In genomic region chr22:41873391-41873790, GRCh38 we compare ENCODE assay signal across 13 cellular contexts. TPM values are rescaled to one million over a fixed set of nuclear protein-coding genes. Genes with fewer than 3 reads are reported as not detected.
DNase-seq lines count a peak whose midpoint lies in the region; ATAC-seq and TF ChIP-seq lines count a peak whose summit lies in the region.
"Had no signal": no experiment of that assay in that cellular context is flagged by ENCODE, and none has a peak within 500 bp of the region (broad histone marks: within the 10 kb centered on the region; RNA-seq: fewer than 3 reads in every experiment).

No MANE protein-coding gene starts in this region.

- intact Hi-C loops in posterior cingulate gyrus (cut with DNase I), result no loop called here

- peak overlapping the region; percentile 91 for H3K27ac ChIP-seq in thymus (ENCODE audit: low read depth)
- H3K27ac ChIP-seq: vagina had no signal

- no peaks in the 10 kb centered on the region for H3K27me3 Mint-ChIP-seq in activated T-helper 17 cell treated with anti-CD3 and anti-CD28 coated beads, Interleukin-2, amount 50 U/mL, for 72 hours

- H3K4me3 Mint-ChIP-seq in activated T-helper 17 cell treated with anti-CD3 and anti-CD28 coated beads, Interleukin-2, amount 50 U/mL, for 72 hours, result peak overlapping the region; percentile 80

- 35% methylated on average over 5 of the region's 5 CpGs for WGBS in thymus

- H3K4me3 ChIP-seq in thymus (ENCODE audit: low read length), result no peak overlapping the region
- H3K4me3 ChIP-seq: vagina had no signal

- H3K36me3 ChIP-seq in thymus (ENCODE audit: control insufficient read depth, insufficient read depth), result peaks cover 59% of the 10 kb centered on the region

- H3K4me1 ChIP-seq in thymus (ENCODE audit: control insufficient read depth, insufficient read depth, low read length), result peaks cover 2% of the 10 kb centered on the region
- H3K4me1 ChIP-seq: vagina had no signal

- H3K9me3 ChIP-seq in thymus (ENCODE audit: control insufficient read depth), result no peaks in the 10 kb centered on the region
- H3K9me3 ChIP-seq: vagina had no signal

- peak; percentile 53 for DNase-seq in stimulated activated CD4-positive, alpha-beta T cell treated with anti-CD3 and anti-CD28 coated beads, Interleukin-15, amount 100 ng/mL, for 24 hours
- DNase-seq in stimulated activated CD4-positive, alpha-beta T cell treated with anti-CD3 and anti-CD28 coated beads, Interleukin-4, amount 100 ng/mL, for 1 hour, result no peak
- DNase-seq in iris pigment epithelial cell (ENCODE audit: low read depth), result peak; percentile 5
- DNase-seq in hippocampal formation (lab: John Stamatoyannopoulos, UW), result no peak
- DNase-seq in posterior cingulate gyrus, result no peak
- DNase-seq: cerebellar nuclear complex, EL, SW 1271 had no signal

- H3K9me3 Mint-ChIP-seq in activated T-helper 17 cell treated with anti-CD3 and anti-CD28 coated beads, Interleukin-2, amount 50 U/mL, for 72 hours, result no peaks in the 10 kb centered on the region

- no peaks in the 10 kb centered on the region for H3K27me3 ChIP-seq in thymus (ENCODE audit: control insufficient read depth, insufficient read depth)
- H3K27me3 ChIP-seq: vagina had no signal

- peaks cover 16% of the 10 kb centered on the region for H3K4me1 Mint-ChIP-seq in activated T-helper 17 cell treated with anti-CD3 and anti-CD28 coated beads, Interleukin-2, amount 50 U/mL, for 72 hours

- H3K36me3 Mint-ChIP-seq in activated T-helper 17 cell treated with anti-CD3 and anti-CD28 coated beads, Interleukin-2, amount 50 U/mL, for 72 hours (ENCODE audit: low read depth), result peaks cover 100% of the 10 kb centered on the region

- ATAC-seq in activated T-helper 17 cell treated with anti-CD3 and anti-CD28 coated beads, Interleukin-2, amount 50 U/mL, for 72 hours (replicated peaks), result peak; percentile 90
- ATAC-seq in SK-N-SH treated with all-trans-retinoic acid at 6 μM for 48 hours, result no peak
- ATAC-seq: esophagus mucosa had no signal

- peak overlapping the region; percentile 98 for H3K27ac Mint-ChIP-seq in activated T-helper 17 cell treated with anti-CD3 and anti-CD28 coated beads, Interleukin-2, amount 50 U/mL, for 72 hours

TF ChIP-seq in SK-N-SH treated with all-trans-retinoic acid at 6 μM for 48 hours, 23 proteins besides CTCF, POLR2A, EP300 and RAD21:
- no peak for TF ChIP-seq ZNF70 (CRISPR knock-in tag; IDR thresholded peaks at IDR 0.05)
- TF ChIP-seq GLIS3 (CRISPR knock-in tag; IDR thresholded peaks at IDR 0.05), result no peak
- no peak for TF ChIP-seq ZC3H10 (CRISPR knock-in tag; IDR thresholded peaks at IDR 0.05)
- no peak for TF ChIP-seq RARB (CRISPR knock-in tag; IDR thresholded peaks at IDR 0.05)
- TF ChIP-seq ZFP30 (CRISPR knock-in tag; IDR thresholded peaks at IDR 0.05), result no peak
- TF ChIP-seq POU6F1 (CRISPR knock-in tag; IDR thresholded peaks at IDR 0.05; ENCODE audit: borderline replicate concordance, low read depth), result no peak
- TF ChIP-seq TSHZ2 (CRISPR knock-in tag; IDR thresholded peaks at IDR 0.05), result no peak
- TF ChIP-seq ARNTL (CRISPR knock-in tag; IDR thresholded peaks at IDR 0.05; ENCODE audit: borderline replicate concordance, low read depth), result no peak
- no peak for TF ChIP-seq OSR1 (CRISPR knock-in tag; IDR thresholded peaks at IDR 0.05)
- TF ChIP-seq ZNF565 (CRISPR knock-in tag; conservative IDR thresholded peaks at IDR 0.05; ENCODE audit: low read depth), result no peak
- no peak for TF ChIP-seq ZNF8 (CRISPR knock-in tag; IDR thresholded peaks at IDR 0.05)
- TF ChIP-seq, protein P1, sequence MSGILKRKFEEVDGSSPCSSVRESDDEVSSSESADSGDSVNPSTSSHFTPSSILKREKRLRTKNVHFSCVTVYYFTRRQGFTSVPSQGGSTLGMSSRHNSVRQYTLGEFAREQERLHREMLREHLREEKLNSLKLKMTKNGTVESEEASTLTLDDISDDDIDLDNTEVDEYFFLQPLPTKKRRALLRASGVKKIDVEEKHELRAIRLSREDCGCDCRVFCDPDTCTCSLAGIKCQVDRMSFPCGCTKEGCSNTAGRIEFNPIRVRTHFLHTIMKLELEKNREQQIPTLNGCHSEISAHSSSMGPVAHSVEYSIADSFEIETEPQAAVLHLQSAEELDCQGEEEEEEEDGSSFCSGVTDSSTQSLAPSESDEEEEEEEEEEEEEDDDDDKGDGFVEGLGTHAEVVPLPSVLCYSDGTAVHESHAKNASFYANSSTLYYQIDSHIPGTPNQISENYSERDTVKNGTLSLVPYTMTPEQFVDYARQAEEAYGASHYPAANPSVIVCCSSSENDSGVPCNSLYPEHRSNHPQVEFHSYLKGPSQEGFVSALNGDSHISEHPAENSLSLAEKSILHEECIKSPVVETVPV (CRISPR knock-in tag; IDR thresholded peaks at IDR 0.05), result no peak
- no peak for TF ChIP-seq ZFP3 (CRISPR knock-in tag; IDR thresholded peaks at IDR 0.05)
- TF ChIP-seq CREB5 (CRISPR knock-in tag; IDR thresholded peaks at IDR 0.05; ENCODE audit: low read depth), result no peak
- TF ChIP-seq TOX (CRISPR knock-in tag; IDR thresholded peaks at IDR 0.05; ENCODE audit: borderline replicate concordance), result no peak
- no peak for TF ChIP-seq PATZ1 (CRISPR knock-in tag; IDR thresholded peaks at IDR 0.05; ENCODE audit: borderline replicate concordance)

RNA-seq across cellular contexts. Expression of gene SREBF2, which starts 40.5 kb away (rescaled TPM):
- total RNA-seq in activated T-helper 17 cell treated with anti-CD3 and anti-CD28 coated beads, Interleukin-2, amount 50 U/mL, for 72 hours, result 100 to 1,000 TPM; 126 to 162 TPM
- 41.0 TPM for polyA plus RNA-seq in thymus

RNA-seq across cellular contexts. Expression of gene SHISA8, which starts 41.5 kb away (rescaled TPM):
- total RNA-seq in activated T-helper 17 cell treated with anti-CD3 and anti-CD28 coated beads, Interleukin-2, amount 50 U/mL, for 72 hours, result 1 to 10 TPM in 1 of 2 donors, not detected in 1; 2.8 TPM
- 2.9 TPM for polyA plus RNA-seq in thymus
- total RNA-seq: vagina had no signal

RNA-seq across cellular contexts. Expression of gene TNFRSF13C, which starts 53.2 kb away (rescaled TPM):
- 1 to 10 TPM; 2.7 to 7.7 TPM for total RNA-seq in activated T-helper 17 cell treated with anti-CD3 and anti-CD28 coated beads, Interleukin-2, amount 50 U/mL, for 72 hours
- polyA plus RNA-seq in thymus, result 6.1 TPM
- total RNA-seq: vagina had no signal

Comparison
In these comparisons a context has a peak if more than half of its experiments do, and no peak if none do; other contexts are left out.
1. DNase-seq: peak in stimulated activated CD4-positive, alpha-beta T cell treated with anti-CD3 and anti-CD28 coated beads, Interleukin-15, amount 100 ng/mL, for 24 hours (single experiment) and iris pigment epithelial cell (single experiment); none in stimulated activated CD4-positive, alpha-beta T cell treated with anti-CD3 and anti-CD28 coated beads, Interleukin-4, amount 100 ng/mL, for 1 hour (single experiment), hippocampal formation (0 of 2) and posterior cingulate gyrus (0 of 10).